ENCODE assay signal across 8 cellular contexts in genomic region chr19:51594774-51595109, GRCh38. TPM values are rescaled to one million over a fixed set of nuclear protein-coding genes. Genes with fewer than 3 reads are reported as not detected.
DNase-seq lines count a peak whose midpoint lies in the region; ATAC-seq, FAIRE-seq and TF ChIP-seq lines count a peak whose summit lies in the region.

No MANE protein-coding gene starts in this region.

- TF ChIP-seq CTCF in PC-3 (conservative IDR thresholded peaks at IDR 0.05; ENCODE audit: low read depth, low read length): no peak
- TF ChIP-seq CTCF in esophagus muscularis mucosa (IDR thresholded peaks at IDR 0.05): no peak
- no peak for TF ChIP-seq CTCF in pancreas (IDR thresholded peaks at IDR 0.05)

- H3K79me2 ChIP-seq in PC-3 (ENCODE audit: low read length): no peaks in the 10 kb centered on the region

- DNase-seq in PC-3: no peak
- no peak for DNase-seq in esophagus muscularis mucosa (ENCODE audit: extremely low spot score)
- peak in 1 of 6 donors; percentile 56 for DNase-seq in pancreas
- DNase-seq in epidermal melanocyte (ENCODE audit: insufficient read length, low spot score): no peak
- no peak for DNase-seq in GM03348 (ENCODE audit: low spot score)

- H3F3A ChIP-seq in PC-3 (ENCODE audit: low read length, unreplicated experiment): no peaks in the 10 kb centered on the region

- peak; percentile 1 for ATAC-seq in GM18909 (IDR thresholded peaks at IDR 0.05; ENCODE audit: poor library complexity, unreplicated experiment)
- ATAC-seq in PC-3: peak; percentile 19
- ATAC-seq in pancreas: peak in 3 of 4 donors; percentile 14 to 37 (median 15)
- no peak for ATAC-seq in HG03135 (IDR thresholded peaks at IDR 0.05; ENCODE audit: unreplicated experiment)
- ATAC-seq in GM21786 (IDR thresholded peaks at IDR 0.05; ENCODE audit: unreplicated experiment): no peak

- H3K9me2 ChIP-seq in PC-3 (replicated peaks; ENCODE audit: low read length): no peaks in the 10 kb centered on the region

- no peak for TF ChIP-seq POLR2A in esophagus muscularis mucosa (IDR thresholded peaks at IDR 0.05; ENCODE audit: low read depth)

- no peak for FAIRE-seq in pancreas (lab: Jason Lieb, UNC)

- whole genome bisulfite sequencing in esophagus muscularis mucosa: 10% methylated on average over 6 of the region's 6 CpGs
- WGBS in pancreas, 2 donors: 5 to 12% methylated on average over 6 of the region's 6 CpGs

- H3K4me1 ChIP-seq in PC-3 (ENCODE audit: insufficient read depth, low read length): peaks cover 14% of the 10 kb centered on the region
- H3K4me1 ChIP-seq in esophagus muscularis mucosa: peaks cover 15 to 22% (median 20%) of the 10 kb centered on the region in 4 donors
- H3K4me1 ChIP-seq in pancreas: peaks cover 0 to 11% (median 0%) of the 10 kb centered on the region in 3 donors

- H3K36me3 ChIP-seq in PC-3 (ENCODE audit: low read depth, low read length) (no peaks in the 10 kb centered on the region), esophagus muscularis mucosa (peaks cover 0 to 5% (median 0%) of the 10 kb centered on the region in 4 donors), pancreas (no peaks in the 10 kb centered on the region)

- peak overlapping the region; percentile 76 for H3K4me3 ChIP-seq in PC-3 (ENCODE audit: low read length)
- H3K4me3 ChIP-seq in esophagus muscularis mucosa: peak overlapping the region; percentile 67 to 74 (median 70)
- H3K4me3 ChIP-seq in pancreas: peak overlapping the region; percentile 42 to 81 (median 60)

- intact Hi-C loops in PC-3 (cut with micrococcal nuclease): loop anchor here (1.0 kb wide), 1 partner anchor 23 kb away; the partner anchor contains the start of gene ZNF175
- intact Hi-C loops in esophagus muscularis mucosa (cut with DNase I): loop anchor here (2.0 to 5.0 kb wide), 2 partner anchors 22 to 487 kb away; partner anchors contain the start of gene CTU1
- intact Hi-C loops in pancreas (cut with DNase I): no loop called here

- H2AFZ ChIP-seq in PC-3 (ENCODE audit: low read length): peak overlapping the region; percentile 97

- no peaks in the 10 kb centered on the region for H4K20me1 ChIP-seq in PC-3 (ENCODE audit: low read length)

- CTCF ChIA-PET in PC-3 (lab: Charles Lee): interaction anchor here (0.6 kb wide), 1 partner anchor 24 kb away, joined by 3 read pairs; the partner anchor contains the start of gene ZNF175

- TSS peak; percentile 46 for BruUV-seq in PC-3 (replicated peaks; lab: Mats Ljungman, UMichigan)

- POLR2A ChIA-PET in PC-3 (lab: Charles Lee; ENCODE audit: unreplicated experiment): no interaction called here

- peak overlapping the region; percentile 91 for H3K4me2 ChIP-seq in PC-3 (ENCODE audit: low read length)

- H3K9ac ChIP-seq in PC-3 (ENCODE audit: low read length): peak overlapping the region; percentile 47

- H3K27me3 ChIP-seq in PC-3 (ENCODE audit: low read length) (no peaks in the 10 kb centered on the region), esophagus muscularis mucosa (peaks cover 0 to 26% (median 0%) of the 10 kb centered on the region in 4 donors), pancreas (no peaks in the 10 kb centered on the region)

- no peak overlapping the region for H3K27ac ChIP-seq in PC-3 (ENCODE audit: low read length)
- H3K27ac ChIP-seq in esophagus muscularis mucosa (replicated peaks in 1 of 4): peak overlapping the region; percentile 48 to 69 (median 61)
- H3K27ac ChIP-seq in pancreas: peak overlapping the region in 2 of 4 donors; percentile 33 to 44

- H3K9me3 ChIP-seq in PC-3 (ENCODE audit: low read length): no peaks in the 10 kb centered on the region
- no peaks in the 10 kb centered on the region for H3K9me3 ChIP-seq in esophagus muscularis mucosa
- H3K9me3 ChIP-seq in pancreas: no peaks in the 10 kb centered on the region

- no peak for TF ChIP-seq EP300 in esophagus muscularis mucosa (IDR thresholded peaks at IDR 0.05)

RNA-seq across cellular contexts. Expression of gene ZNF175, which starts 23.7 kb away (rescaled TPM):
- 7.5 and 8.5 TPM in 2 replicates for total RNA-seq in PC-3 (2014; rRNA removed)
- total RNA-seq in esophagus muscularis mucosa: 1 to 10 TPM; 3.6 to 5.8 (median 4.9) TPM
- 1 to 10 TPM; 3.0 to 8.0 (median 4.6) TPM for total RNA-seq in pancreas
- 1 to 10 TPM; 2.0 to 2.6 TPM for polyA plus RNA-seq in pancreas

RNA-seq across cellular contexts. Expression of gene SIGLEC5, which starts 35.5 kb away (rescaled TPM):
- total RNA-seq in PC-3 (2014; rRNA removed) (not detected in 2 replicates), esophagus muscularis mucosa (1 to 10 TPM in 2 of 4 donors, under 1 TPM in 2; 0.52 to 2.0 (median 1.00) TPM), pancreas (under 1 TPM in 1 of 6 donors, not detected in 5; 0.37 TPM)
- polyA plus RNA-seq in pancreas: under 1 TPM; 0.05 to 0.11 TPM

RNA-seq across cellular contexts. Expression of gene SIGLEC14, which starts 51.9 kb away (rescaled TPM):
- total RNA-seq in PC-3 (2014; rRNA removed) (not detected in 2 replicates), esophagus muscularis mucosa (1 to 10 TPM in 3 of 4 donors, not detected in 1; 2.5 to 9.9 (median 5.0) TPM), pancreas (1 to 10 TPM in 4 of 6 donors, under 1 TPM in 1, not detected in 1; 0.37 to 5.0 (median 1.6) TPM)
- polyA plus RNA-seq in pancreas: under 1 TPM; 0.12 to 0.27 TPM

Comparison
In these comparisons a context has a peak if more than half of its experiments do, and no peak if none do; other contexts are left out.
1. ATAC-seq: peak in GM18909 (single experiment), PC-3 (single experiment) and pancreas (3 of 4); none in HG03135 (single experiment) and GM21786 (single experiment).
2. intact Hi-C loops: an anchor here in PC-3 (1.0 kb wide) and esophagus muscularis mucosa (2.0 to 5.0 kb wide); none called in pancreas.
3. Peak in every context shown above with its lines, with median percentiles within 50 percentile points of each other: H3K4me3 ChIP-seq.